Comparison of ENCODE assay signal across 27 cellular contexts in genomic region chr10:52050429-52051047, GRCh38.
"Had no signal": no experiment of that assay in that cellular context is flagged by ENCODE, and none has a peak within 500 bp of the region (broad histone marks: within the 10 kb centered on the region; RNA-seq: fewer than 3 reads in every experiment).

No MANE protein-coding gene starts in this region.

- H3K4me3 ChIP-seq: gastroesophageal sphincter, heart left ventricle, hepatocyte, left lung, mucosa of descending colon, pancreas, right atrium auricular region, sigmoid colon, skin epidermis, suprapubic skin, transverse colon, upper lobe of right lung, uterus had no signal

- H3K9me3 ChIP-seq: gastroesophageal sphincter, heart left ventricle, left lung, mucosa of descending colon, neutrophil, pancreas, right atrium auricular region, sigmoid colon, suprapubic skin, transverse colon, upper lobe of right lung, uterus had no signal

- FAIRE-seq: endometrium, islet of Langerhans, pancreas had no signal

- H3K27ac ChIP-seq: gastroesophageal sphincter, heart left ventricle, hepatocyte, left lung, neutrophil, pancreas, right atrium auricular region, sigmoid colon, skin epidermis, suprapubic skin, transverse colon, upper lobe of right lung, uterus had no signal

- H3K4me1 ChIP-seq: gastroesophageal sphincter, left lung, pancreas, right atrium auricular region, sigmoid colon, suprapubic skin, upper lobe of right lung, uterus had no signal

- H2AFZ ChIP-seq: hepatocyte had no signal

- H3K79me2 ChIP-seq: hepatocyte had no signal

- H3K4me2 ChIP-seq: hepatocyte had no signal

- H3K36me3 ChIP-seq: gastroesophageal sphincter, heart left ventricle, left lung, neutrophil, pancreas, right atrium auricular region, sigmoid colon, suprapubic skin, transverse colon, upper lobe of right lung, uterus had no signal

- H3K27me3 ChIP-seq: gastroesophageal sphincter, heart left ventricle, hepatocyte, left lung, neutrophil, pancreas, right atrium auricular region, sigmoid colon, suprapubic skin, transverse colon, upper lobe of right lung, uterus had no signal

- DNase-seq: cortex of kidney; effector memory CD8-positive, alpha-beta T cell; foreskin fibroblast; heart left ventricle; left cardiac atrium; left lung; mesenchymal stem cell; mucosa of descending colon; naive B cell; pancreas; sigmoid colon; stimulated activated CD4-positive, alpha-beta T cell treated with anti-CD3 and anti-CD28 coated beads, Interleukin-15, amount 100 ng/mL, for 24 hours; stimulated activated CD4-positive, alpha-beta T cell treated with anti-CD3 and anti-CD28 coated beads, Interleukin-4, amount 100 ng/mL, for 1 hour; stimulated activated CD8-positive, alpha-beta memory T cell treated with anti-CD3 and anti-CD28 coated beads, Interleukin-4, amount 100 ng/mL, for 48 hours; stimulated activated naive CD4-positive, alpha-beta T cell; stimulated activated naive CD8-positive, alpha-beta T cell treated with anti-CD3 and anti-CD28 coated beads, Interleukin-15, amount 100 ng/mL, for 72 hours; transverse colon; upper lobe of right lung; uterus had no signal
